ENCODE assay signal across 7 cellular contexts in genomic region chr6:26422329-26422728, GRCh38.
DNase-seq lines count a peak whose midpoint lies in the region; ATAC-seq and TF ChIP-seq lines count a peak whose summit lies in the region.
"Had no signal": no experiment of that assay in that cellular context is flagged by ENCODE, and none has a peak within 500 bp of the region (broad histone marks: within the 10 kb centered on the region; RNA-seq: fewer than 3 reads in every experiment).

No MANE protein-coding gene starts in this region.

- peak overlapping the region; percentile 93; the same call in 1 of the 2 replicates for H3K4me3 ChIP-seq in GM08714 (ENCODE audit: low read length)
- peak overlapping the region; percentile 87 for H3K4me3 ChIP-seq in astrocyte of the cerebellum (ENCODE audit: low read depth, low read length)
- H3K4me3 ChIP-seq in parathyroid adenoma (ENCODE audit: low read depth, low read length): no peak overlapping the region

- H3K27ac ChIP-seq in parathyroid adenoma: no peak overlapping the region

- peak overlapping the region; percentile 70 for H3K4me2 ChIP-seq in parathyroid adenoma (ENCODE audit: low read length)

- no peak overlapping the region for H3K9ac ChIP-seq in parathyroid adenoma

- H3K4me1 ChIP-seq in parathyroid adenoma: peaks cover 8% of the 10 kb centered on the region

- H3K9me3 ChIP-seq in parathyroid adenoma (ENCODE audit: control insufficient read depth, low read length): no peaks in the 10 kb centered on the region

- H2AFZ ChIP-seq in parathyroid adenoma: no peak overlapping the region

- H3K79me2 ChIP-seq in parathyroid adenoma: no peaks in the 10 kb centered on the region

- ATAC-seq in HG03521 (IDR thresholded peaks at IDR 0.05; ENCODE audit: unreplicated experiment): no peak

- H3K27me3 ChIP-seq in parathyroid adenoma (ENCODE audit: control insufficient read depth, insufficient read depth, low read length): no peaks in the 10 kb centered on the region

- TF ChIP-seq CTCF in astrocyte of the cerebellum (IDR thresholded peaks at IDR 0.05; ENCODE audit: low read depth, low read length, missing control alignments): no peak
- no peak for TF ChIP-seq CTCF in parathyroid adenoma (IDR thresholded peaks at IDR 0.05)

- H3K36me3 ChIP-seq in parathyroid adenoma (ENCODE audit: control insufficient read depth, insufficient read depth, low read length): no peaks in the 10 kb centered on the region

- DNase-seq in astrocyte of the cerebellum (ENCODE audit: low read depth) (no peak), KBM-7 (no peak), 8988T (no peak)
- DNase-seq: GDM1 had no signal

- in situ Hi-C loops in astrocyte of the cerebellum (cut with HindIII; ENCODE audit: low sequenced_read_pairs): no loop called here
- in situ Hi-C loops in KBM-7 (cut with MboI; ENCODE audit: low pct_unique_long_range_greater_than_20kb, low sequenced_read_pairs): no loop called here
